Comparison of ENCODE assay signal across 21 cellular contexts in genomic region chr15:41809526-41810220, GRCh38. TPM values are rescaled to one million over a fixed set of nuclear protein-coding genes. Genes with fewer than 3 reads are reported as not detected.
DNase-seq lines count a peak whose midpoint lies in the region; ATAC-seq and TF ChIP-seq lines count a peak whose summit lies in the region.
"Had no signal": no experiment of that assay in that cellular context is flagged by ENCODE, and none has a peak within 500 bp of the region (broad histone marks: within the 10 kb centered on the region; RNA-seq: fewer than 3 reads in every experiment).

No MANE protein-coding gene starts in this region.

- POLR2A ChIA-PET in WTC11 (lab: Charles Lee): interaction anchor here (0.7 to 1.9 kb wide), 2 partner anchors 36 to 75 kb away, joined by 4 to 13 read pairs; partner anchors contain the start of gene MAPKBP1

- no peak overlapping the region for H3K4me3 Mint-ChIP-seq in stimulated activated naive CD8-positive, alpha-beta T cell treated with anti-CD3 and anti-CD28 coated beads, Interleukin-15, Interleukin-2, amounts not matched to agents 100 ng/mL and 50 ng/mL, for 24 hours
- no peak overlapping the region for H3K4me3 Mint-ChIP-seq in stimulated activated naive CD8-positive, alpha-beta T cell treated with anti-CD3 and anti-CD28 coated beads, Interleukin-15, amount 100 ng/mL, for 72 hours
- no peak overlapping the region for H3K4me3 Mint-ChIP-seq in WTC11
- no peak overlapping the region for H3K4me3 Mint-ChIP-seq in stimulated activated naive B cell treated with anti-CD40 and anti-IgM and Interleukin-4, amounts not matched to agents 10 μg/mL and 1 μg/mL and 100 μg/mL, for 72 hours
- H3K4me3 Mint-ChIP-seq: activated CD4-positive, alpha-beta T cell treated with anti-CD3 and anti-CD28 coated beads, Interleukin-2, amount 10 ng/mL, durations not matched to agents 24 days and 14 days; activated T-helper 1 cell treated with anti-CD3 and anti-CD28 coated beads, Interleukin-12 subunit alpha, Interleukin-12 subunit beta, Interleukin-2, Interleukin-4 antibody, amounts not matched to agents 30 ng/mL and 10 ng/mL and 1 ng/mL, durations not matched to agents 14 hours and 24 hours and 36 hours; natural killer cell had no signal

- H3K27ac Mint-ChIP-seq in stimulated activated naive CD8-positive, alpha-beta T cell treated with anti-CD3 and anti-CD28 coated beads, Interleukin-15, Interleukin-2, amounts not matched to agents 100 ng/mL and 50 ng/mL, for 24 hours: peak overlapping the region; percentile 26
- no peak overlapping the region for H3K27ac Mint-ChIP-seq in stimulated activated naive CD8-positive, alpha-beta T cell treated with anti-CD3 and anti-CD28 coated beads, Interleukin-15, amount 100 ng/mL, for 72 hours
- H3K27ac Mint-ChIP-seq in WTC11: peak overlapping the region; percentile 27; the same call in 1 of the 2 replicates
- H3K27ac Mint-ChIP-seq in stimulated activated naive B cell treated with anti-CD40 and anti-IgM and Interleukin-4, amounts not matched to agents 10 μg/mL and 1 μg/mL and 100 μg/mL, for 72 hours: peak overlapping the region; percentile 14
- H3K27ac Mint-ChIP-seq: activated CD4-positive, alpha-beta T cell treated with anti-CD3 and anti-CD28 coated beads, Interleukin-2, amount 10 ng/mL, durations not matched to agents 24 days and 14 days; activated T-helper 1 cell treated with anti-CD3 and anti-CD28 coated beads, Interleukin-12 subunit alpha, Interleukin-12 subunit beta, Interleukin-2, Interleukin-4 antibody, amounts not matched to agents 30 ng/mL and 10 ng/mL and 1 ng/mL, durations not matched to agents 14 hours and 24 hours and 36 hours; natural killer cell had no signal

- no peaks in the 10 kb centered on the region for H3K27me3 Mint-ChIP-seq in stimulated activated naive CD8-positive, alpha-beta T cell treated with anti-CD3 and anti-CD28 coated beads, Interleukin-15, Interleukin-2, amounts not matched to agents 100 ng/mL and 50 ng/mL, for 24 hours
- H3K27me3 Mint-ChIP-seq in stimulated activated naive CD8-positive, alpha-beta T cell treated with anti-CD3 and anti-CD28 coated beads, Interleukin-15, amount 100 ng/mL, for 72 hours: no peaks in the 10 kb centered on the region
- no peaks in the 10 kb centered on the region for H3K27me3 Mint-ChIP-seq in WTC11 (ENCODE audit: low read depth)
- H3K27me3 Mint-ChIP-seq in stimulated activated naive B cell treated with anti-CD40 and anti-IgM and Interleukin-4, amounts not matched to agents 10 μg/mL and 1 μg/mL and 100 μg/mL, for 72 hours: no peaks in the 10 kb centered on the region
- H3K27me3 Mint-ChIP-seq: activated CD4-positive, alpha-beta T cell treated with anti-CD3 and anti-CD28 coated beads, Interleukin-2, amount 10 ng/mL, durations not matched to agents 24 days and 14 days had no signal

- peaks cover 9% of the 10 kb centered on the region for H3K36me3 Mint-ChIP-seq in stimulated activated naive CD8-positive, alpha-beta T cell treated with anti-CD3 and anti-CD28 coated beads, Interleukin-15, Interleukin-2, amounts not matched to agents 100 ng/mL and 50 ng/mL, for 24 hours (ENCODE audit: low read depth)
- no peaks in the 10 kb centered on the region for H3K36me3 Mint-ChIP-seq in WTC11
- peaks cover 19 to 33% of the 10 kb centered on the region in 2 donors for H3K36me3 Mint-ChIP-seq in stimulated activated naive B cell treated with anti-CD40 and anti-IgM and Interleukin-4, amounts not matched to agents 10 μg/mL and 1 μg/mL and 100 μg/mL, for 72 hours
- H3K36me3 Mint-ChIP-seq: natural killer cell had no signal

- peaks cover 8% of the 10 kb centered on the region for H3K4me1 Mint-ChIP-seq in stimulated activated naive CD8-positive, alpha-beta T cell treated with anti-CD3 and anti-CD28 coated beads, Interleukin-15, Interleukin-2, amounts not matched to agents 100 ng/mL and 50 ng/mL, for 24 hours (ENCODE audit: low read depth)
- peaks cover 17% of the 10 kb centered on the region for H3K4me1 Mint-ChIP-seq in stimulated activated naive CD8-positive, alpha-beta T cell treated with anti-CD3 and anti-CD28 coated beads, Interleukin-15, amount 100 ng/mL, for 72 hours
- H3K4me1 Mint-ChIP-seq in WTC11: peaks cover 6% of the 10 kb centered on the region
- H3K4me1 Mint-ChIP-seq in stimulated activated naive B cell treated with anti-CD40 and anti-IgM and Interleukin-4, amounts not matched to agents 10 μg/mL and 1 μg/mL and 100 μg/mL, for 72 hours: peaks cover 14 to 34% of the 10 kb centered on the region in 2 donors

- H3K27ac ChIP-seq in epithelial cell of prostate: peak overlapping the region; percentile 47
- H3K27ac ChIP-seq: brain microvascular endothelial cell, coronary artery, testis had no signal

- intact Hi-C loops in Right ventricle myocardium superior (cut with DNase I): no loop called here

- no peak for TF ChIP-seq CTCF in WTC11 (IDR thresholded peaks at IDR 0.05)

- DNase-seq in stimulated activated naive CD8-positive, alpha-beta T cell treated with anti-CD3 and anti-CD28 coated beads, Interleukin-15, amount 100 ng/mL, for 72 hours: no peak
- DNase-seq in WTC11 (ENCODE audit: low spot score): no peak
- DNase-seq in epithelial cell of prostate (ENCODE audit: low read depth, low spot score): no peak
- DNase-seq in stimulated activated naive B cell treated with anti-CD40 and anti-IgM and Interleukin-4, amounts not matched to agents 10 μg/mL and 1 μg/mL and 100 μg/mL, for 72 hours: no peak
- DNase-seq in Right ventricle myocardium superior: no peak
- DNase-seq in DMS79 (lab: John Stamatoyannopoulos, UW): no peak
- no peak for DNase-seq in NCI-H2171 (lab: John Stamatoyannopoulos, UW)
- DNase-seq: activated CD4-positive, alpha-beta T cell treated with anti-CD3 and anti-CD28 coated beads, Interleukin-2, amount 10 ng/mL, durations not matched to agents 24 days and 14 days; brain microvascular endothelial cell; Kasumi-1; left ventricle myocardium superior; natural killer cell; NCI-H1694 treated with DMSO at 0.1 percent for 48 hours; NCI-H2227 treated with DMSO at 0.1 percent for 48 hours; NCI-H774; retina; SHP77; testis had no signal

- CTCF ChIA-PET in WTC11 (lab: Charles Lee): interaction anchor here (0.5 to 6.4 kb wide), 8 partner anchors 13 to 894 kb away, joined by 3 to 158 read pairs (median 4); partner anchors contain the start of gene MAPKBP1

- no peaks in the 10 kb centered on the region for H3K9me3 Mint-ChIP-seq in stimulated activated naive CD8-positive, alpha-beta T cell treated with anti-CD3 and anti-CD28 coated beads, Interleukin-15, Interleukin-2, amounts not matched to agents 100 ng/mL and 50 ng/mL, for 24 hours
- no peaks in the 10 kb centered on the region for H3K9me3 Mint-ChIP-seq in stimulated activated naive CD8-positive, alpha-beta T cell treated with anti-CD3 and anti-CD28 coated beads, Interleukin-15, amount 100 ng/mL, for 72 hours
- no peaks in the 10 kb centered on the region for H3K9me3 Mint-ChIP-seq in WTC11
- no peaks in the 10 kb centered on the region for H3K9me3 Mint-ChIP-seq in stimulated activated naive B cell treated with anti-CD40 and anti-IgM and Interleukin-4, amounts not matched to agents 10 μg/mL and 1 μg/mL and 100 μg/mL, for 72 hours
- H3K9me3 Mint-ChIP-seq: activated CD4-positive, alpha-beta T cell treated with anti-CD3 and anti-CD28 coated beads, Interleukin-2, amount 10 ng/mL, durations not matched to agents 24 days and 14 days; activated T-helper 1 cell treated with anti-CD3 and anti-CD28 coated beads, Interleukin-12 subunit alpha, Interleukin-12 subunit beta, Interleukin-2, Interleukin-4 antibody, amounts not matched to agents 30 ng/mL and 10 ng/mL and 1 ng/mL, durations not matched to agents 14 hours and 24 hours and 36 hours; natural killer cell had no signal

- ATAC-seq in stimulated activated naive CD8-positive, alpha-beta T cell treated with anti-CD3 and anti-CD28 coated beads, Interleukin-15, amount 100 ng/mL, for 72 hours: no peak
- ATAC-seq in WTC11 (no peak), Right ventricle myocardium superior (ENCODE audit: poor library complexity) (no peak)
- no peak for ATAC-seq in stimulated activated naive B cell treated with anti-CD40 and anti-IgM and Interleukin-4, amounts not matched to agents 10 μg/mL and 1 μg/mL and 100 μg/mL, for 72 hours (replicated peaks)
- ATAC-seq: left ventricle myocardium superior, natural killer cell had no signal

TF ChIP-seq in WTC11, 78 proteins besides CTCF, POLR2A, EP300 and RAD21 (continues in another document):
- TF ChIP-seq NFYB (CRISPR knock-in tag; conservative IDR thresholded peaks at IDR 0.05; ENCODE audit: low read depth): no peak
- no peak for TF ChIP-seq FOXJ3 (CRISPR knock-in tag; IDR thresholded peaks at IDR 0.05; ENCODE audit: borderline replicate concordance)
- no peak for TF ChIP-seq ERG (CRISPR knock-in tag; IDR thresholded peaks at IDR 0.05)
- TF ChIP-seq USF2 (CRISPR knock-in tag; IDR thresholded peaks at IDR 0.05): no peak

RNA-seq across cellular contexts. Expression of gene JMJD7, which starts 18.2 kb away (rescaled TPM):
- total RNA-seq in WTC11 (2021) (14.8 to 19.9 TPM (median 18.2 TPM) in 3 replicates), Right ventricle myocardium superior (14.3 TPM)

RNA-seq across cellular contexts. Expression of gene PLA2G4B, which starts 29.0 kb away (rescaled TPM):
- total RNA-seq in WTC11 (2021): 5.5 to 11.0 TPM (median 7.9 TPM) in 3 replicates
- total RNA-seq in Right ventricle myocardium superior: 3.6 TPM

RNA-seq across cellular contexts. Expression of gene MAPKBP1, which starts 35.4 kb away (rescaled TPM):
- 11.0 to 14.5 TPM (median 12.9 TPM) in 3 replicates for total RNA-seq in WTC11 (2021)
- 15.1 TPM for total RNA-seq in Right ventricle myocardium superior

Comparison
In these comparisons a context has a peak if more than half of its experiments do, and no peak if none do; other contexts are left out.
1. H3K27ac Mint-ChIP-seq: peak in stimulated activated naive CD8-positive, alpha-beta T cell treated with anti-CD3 and anti-CD28 coated beads, Interleukin-15, Interleukin-2, amounts not matched to agents 100 ng/mL and 50 ng/mL, for 24 hours (single experiment), WTC11 (single experiment) and stimulated activated naive B cell treated with anti-CD40 and anti-IgM and Interleukin-4, amounts not matched to agents 10 μg/mL and 1 μg/mL and 100 μg/mL, for 72 hours (single experiment); none in stimulated activated naive CD8-positive, alpha-beta T cell treated with anti-CD3 and anti-CD28 coated beads, Interleukin-15, amount 100 ng/mL, for 72 hours (0 of 2).